In genomic region chr19:37563518-37563917, GRCh38 we compare ENCODE assay signal across 21 cellular contexts. TPM values are rescaled to one million over a fixed set of nuclear protein-coding genes. Genes with fewer than 3 reads are reported as not detected.
DNase-seq lines count a peak whose midpoint lies in the region; ATAC-seq, FAIRE-seq and TF ChIP-seq lines count a peak whose summit lies in the region.
"Had no signal": no experiment of that assay in that cellular context is flagged by ENCODE, and none has a peak within 500 bp of the region (broad histone marks: within the 10 kb centered on the region; RNA-seq: fewer than 3 reads in every experiment).

No MANE protein-coding gene starts in this region.

- WGBS in liver, result 91% methylated on average over 3 of the region's 3 CpGs

- H3K9me3 ChIP-seq in HUES48 (ENCODE audit: control insufficient read depth, insufficient read depth, low read length) (peaks cover 96% of the 10 kb centered on the region), adipocyte (ENCODE audit: control insufficient read depth, low read length) (peaks cover 14% of the 10 kb centered on the region), liver (ENCODE audit: control insufficient read depth in 4 of 4, low read length in 3 of 4) (peaks cover 43 to 96% (median 67%) of the 10 kb centered on the region in 4 donors)

- H3K9ac ChIP-seq in HUES48 (ENCODE audit: low read depth, low read length) (no peak overlapping the region), adipocyte (ENCODE audit: low read length) (no peak overlapping the region), liver (ENCODE audit: low read depth in 1 of 2, low read length in 2 of 2) (no peak overlapping the region)
- H3K9ac ChIP-seq: BLaER1 had no signal

- no peak for ATAC-seq in esophagus mucosa

- no peak for TF ChIP-seq CTCF in liver (IDR thresholded peaks at IDR 0.05; ENCODE audit: low read depth, low read length, missing input control)

- FAIRE-seq in GM19239 (lab: Jason Lieb, UNC), result no peak
- FAIRE-seq: GM12891, GM18507, H54 had no signal

- DNase-seq in adipocyte (ENCODE audit: low read depth) (no peak), GM19239 (ENCODE audit: insufficient read length, low spot score) (no peak), T-helper 9 cell (no peak)
- DNase-seq: CD4-positive, CD25-positive, alpha-beta regulatory T cell; CD8-positive, alpha-beta memory T cell; DMS53; DMS79 treated with DMSO at 0.1 percent for 48 hours; GF-D8; GOT3; HFFc6 had no signal

- H3K4me1 ChIP-seq in HUES48 (ENCODE audit: control insufficient read depth, insufficient read depth, low read length), result no peaks in the 10 kb centered on the region
- no peaks in the 10 kb centered on the region for H3K4me1 ChIP-seq in adipocyte (ENCODE audit: control insufficient read depth, insufficient read depth, low read length)
- H3K4me1 ChIP-seq in liver (ENCODE audit: control insufficient read depth in 4 of 4, insufficient read depth in 4 of 4, low read length in 3 of 4), result no peaks in the 10 kb centered on the region
- H3K4me1 ChIP-seq: BLaER1, HAP-1 had no signal

- H3K27me3 ChIP-seq in HUES48 (ENCODE audit: control insufficient read depth, insufficient read depth, low read length) (no peaks in the 10 kb centered on the region), adipocyte (replicated peaks; ENCODE audit: control insufficient read depth, insufficient read depth, low read length) (no peaks in the 10 kb centered on the region), liver (ENCODE audit: control insufficient read depth in 4 of 4, insufficient read depth in 4 of 4, low read length in 3 of 4) (no peaks in the 10 kb centered on the region)
- H3K27me3 ChIP-seq: BLaER1 had no signal

- H3K4me3 ChIP-seq in HUES48 (ENCODE audit: low read depth, low read length), result peak overlapping the region; percentile 23; the same call in 1 of the 2 replicates
- peak overlapping the region; percentile 69 for H3K4me3 ChIP-seq in adipocyte (ENCODE audit: low read length)
- peak overlapping the region in 2 of 3 donors; percentile 61 to 72 for H3K4me3 ChIP-seq in liver (ENCODE audit: low read depth in 1 of 3, low read length in 3 of 3)
- H3K4me3 ChIP-seq: BLaER1, HAP-1 had no signal

- no peak overlapping the region for H3K27ac ChIP-seq in HUES48 (ENCODE audit: low read depth, low read length)
- no peak overlapping the region for H3K27ac ChIP-seq in liver (ENCODE audit: low read depth in 1 of 2, low read length in 2 of 2)
- H3K27ac ChIP-seq: BLaER1, C4-2B had no signal

- TF ChIP-seq RAD21 in liver (IDR thresholded peaks at IDR 0.05), result no peak

- H3K36me3 ChIP-seq in HUES48 (ENCODE audit: control insufficient read depth, insufficient read depth, low read length) (peaks cover 25% of the 10 kb centered on the region), adipocyte (ENCODE audit: control insufficient read depth, insufficient read depth, low read length, severe bottlenecking) (peaks cover 55% of the 10 kb centered on the region), liver (ENCODE audit: control insufficient read depth in 4 of 4, insufficient read depth in 3 of 4, low read depth in 1 of 4, low read length in 3 of 4) (peaks cover 0 to 40% (median 30%) of the 10 kb centered on the region in 4 donors)
- H3K36me3 ChIP-seq: HAP-1 had no signal

TF ChIP-seq in liver, 16 proteins besides CTCF, POLR2A, EP300 and RAD21:
- TF ChIP-seq GABPA (IDR thresholded peaks at IDR 0.05 in 1 of 2, conservative IDR thresholded peaks at IDR 0.05 in 1 of 2), result no peak
- no peak for TF ChIP-seq RXRA (IDR thresholded peaks at IDR 0.05)
- no peak for TF ChIP-seq MAX (IDR thresholded peaks at IDR 0.05)
- TF ChIP-seq HNF4G (IDR thresholded peaks at IDR 0.05), result no peak
- no peak for TF ChIP-seq YY1 (IDR thresholded peaks at IDR 0.05)
- no peak for TF ChIP-seq REST (IDR thresholded peaks at IDR 0.05)
- TF ChIP-seq HNF4A (conservative IDR thresholded peaks at IDR 0.05), result no peak
- TF ChIP-seq EGR1 (IDR thresholded peaks at IDR 0.05; ENCODE audit: low read depth in 2 of 2), result no peak
- no peak for TF ChIP-seq ZBTB33 (IDR thresholded peaks at IDR 0.05)
- TF ChIP-seq SP1 (IDR thresholded peaks at IDR 0.05), result no peak
- TF ChIP-seq FOXA2 (IDR thresholded peaks at IDR 0.05), result no peak
- TF ChIP-seq ATF3 (IDR thresholded peaks at IDR 0.05), result no peak
- no peak for TF ChIP-seq JUND (IDR thresholded peaks at IDR 0.05)
- TF ChIP-seq FOXA1 (IDR thresholded peaks at IDR 0.05), result no peak

RNA-seq across cellular contexts. Expression of gene ZNF571, which starts 31.1 kb away (rescaled TPM):
- total RNA-seq in liver (1 to 10 TPM; 1.6 to 1.8 TPM), esophagus mucosa (2.2 TPM)
- under 1 TPM; 0.63 to 0.85 TPM for polyA plus RNA-seq in liver

RNA-seq across cellular contexts. Expression of gene ZNF540, which starts 31.2 kb away (rescaled TPM):
- 1 to 10 TPM in 1 of 2 donors, under 1 TPM in 1; 0.33 to 1.3 TPM for total RNA-seq in liver
- polyA plus RNA-seq in liver, result 1 to 10 TPM in 1 of 2 donors, under 1 TPM in 1; 0.50 to 2.0 TPM
- total RNA-seq in esophagus mucosa, result 0.68 TPM
- total RNA-seq: Daoy had no signal

RNA-seq across cellular contexts. Expression of gene ZNF793, which starts 56.8 kb away (rescaled TPM):
- total RNA-seq in liver, result under 1 TPM; 0.84 to 0.93 TPM
- polyA plus RNA-seq in liver, result under 1 TPM; 0.15 to 0.18 TPM
- 4.4 TPM for total RNA-seq in esophagus mucosa
- total RNA-seq: G401 had no signal
